ENCODE assay signal across 30 cellular contexts in the genomic region with DNA sequence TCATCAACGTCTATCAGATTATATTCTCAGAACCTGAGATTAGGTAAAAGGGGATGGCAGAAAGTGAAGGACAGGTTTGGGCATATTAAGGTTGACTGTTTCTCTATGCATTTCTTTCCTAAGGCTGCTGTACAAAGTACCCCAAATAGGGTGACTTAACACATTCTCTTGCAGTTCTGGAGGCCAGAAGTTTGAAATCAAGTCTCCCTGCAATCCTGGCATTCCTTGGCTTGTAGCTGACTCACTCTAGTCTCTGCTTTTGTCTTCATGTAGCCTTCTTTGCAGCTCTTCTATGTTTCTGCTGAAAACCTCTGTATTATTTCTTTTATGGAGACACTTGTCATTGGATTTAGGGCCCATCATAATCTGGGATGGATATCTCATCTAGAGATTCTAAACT.
"Had no signal": no experiment of that assay in that cellular context is flagged by ENCODE, and none has a peak within 500 bp of the region (broad histone marks: within the 10 kb centered on the region; RNA-seq: fewer than 3 reads in every experiment).

No MANE protein-coding gene starts in this region.

- H3K27ac ChIP-seq: epithelial cell of prostate, heart right ventricle, neural progenitor cell, parathyroid adenoma, right lobe of liver, thoracic aorta, transverse colon, vagina had no signal

- H3K36me3 ChIP-seq: heart right ventricle, neural progenitor cell, right lobe of liver, thoracic aorta, transverse colon, vagina had no signal

- H3K9me3 ChIP-seq: heart right ventricle, mucosa of descending colon, right lobe of liver, thoracic aorta, transverse colon, vagina had no signal

- FAIRE-seq: colon, keratinocyte, small intestine had no signal

- ATAC-seq: esophagus mucosa; heart right ventricle; left ventricle myocardium superior; mucosa of descending colon; right lobe of liver; stimulated activated naive B cell treated with anti-CD40 and anti-IgM and Interleukin-4, amounts not matched to agents 10 μg/mL and 1 μg/mL and 100 μg/mL, for 72 hours had no signal

- H3K9ac ChIP-seq: neural progenitor cell, parathyroid adenoma had no signal

- H3K27me3 Mint-ChIP-seq: naive B cell; progenitor cell of endocrine pancreas; stimulated activated naive CD8-positive, alpha-beta T cell treated with anti-CD3 and anti-CD28 coated beads, Interleukin-15, Interleukin-2, amounts not matched to agents 100 ng/mL and 50 ng/mL, for 24 hours had no signal

- H3K9me3 Mint-ChIP-seq: immature natural killer cell; memory B cell; nephron; neural progenitor cell; stimulated activated naive CD8-positive, alpha-beta T cell treated with anti-CD3 and anti-CD28 coated beads, Interleukin-15, Interleukin-2, amounts not matched to agents 100 ng/mL and 50 ng/mL, for 24 hours had no signal

- H3K4me1 ChIP-seq: parathyroid adenoma, right lobe of liver, transverse colon, vagina had no signal

- H3K27ac Mint-ChIP-seq: immature natural killer cell; memory B cell; mesothelial cell of epicardium; naive B cell; nephron; neural progenitor cell; progenitor cell of endocrine pancreas; stimulated activated naive B cell treated with anti-CD40 and anti-IgM and Interleukin-4, amounts not matched to agents 10 μg/mL and 1 μg/mL and 100 μg/mL, for 72 hours; stimulated activated naive CD8-positive, alpha-beta T cell treated with anti-CD3 and anti-CD28 coated beads, Interleukin-15, Interleukin-2, amounts not matched to agents 100 ng/mL and 50 ng/mL, for 24 hours had no signal

- H3K36me3 Mint-ChIP-seq: immature natural killer cell; memory B cell; mesothelial cell of epicardium; naive B cell; neural progenitor cell; stimulated activated naive B cell treated with anti-CD40 and anti-IgM and Interleukin-4, amounts not matched to agents 10 μg/mL and 1 μg/mL and 100 μg/mL, for 72 hours had no signal

- H3K27me3 ChIP-seq: dorsolateral prefrontal cortex, heart right ventricle, neural progenitor cell, right lobe of liver, transverse colon, vagina had no signal

- H2AFZ ChIP-seq: neural progenitor cell, parathyroid adenoma had no signal

- H3K4me1 Mint-ChIP-seq: immature natural killer cell; memory B cell; mesothelial cell of epicardium; naive B cell; stimulated activated naive B cell treated with anti-CD40 and anti-IgM and Interleukin-4, amounts not matched to agents 10 μg/mL and 1 μg/mL and 100 μg/mL, for 72 hours had no signal

- H3K4me3 Mint-ChIP-seq: immature natural killer cell; memory B cell; mesothelial cell of epicardium; naive B cell; nephron; neural progenitor cell; stimulated activated naive B cell treated with anti-CD40 and anti-IgM and Interleukin-4, amounts not matched to agents 10 μg/mL and 1 μg/mL and 100 μg/mL, for 72 hours; stimulated activated naive CD8-positive, alpha-beta T cell treated with anti-CD3 and anti-CD28 coated beads, Interleukin-15, Interleukin-2, amounts not matched to agents 100 ng/mL and 50 ng/mL, for 24 hours had no signal

- DNase-seq: dorsolateral prefrontal cortex; effector CD4-positive, alpha-beta T cell; foreskin melanocyte; glutamatergic neuron; heart right ventricle; hippocampal formation; immature natural killer cell; left ventricle myocardium superior; mucosa of descending colon; naive B cell; right lobe of liver; small intestine; stimulated activated CD4-positive, alpha-beta T cell treated with anti-CD3 and anti-CD28 coated beads, Interleukin-15, amount 100 ng/mL, for 24 hours; stimulated activated CD4-positive, alpha-beta T cell treated with anti-CD3 and anti-CD28 coated beads, Interleukin-2, amount 100 ng/mL, for 48 hours; stimulated activated naive B cell treated with anti-CD40 and anti-IgM and Interleukin-4, amounts not matched to agents 10 μg/mL and 1 μg/mL and 100 μg/mL, for 72 hours; transverse colon had no signal

- H3K79me2 ChIP-seq: parathyroid adenoma had no signal

- H3K4me3 ChIP-seq: dorsolateral prefrontal cortex, heart right ventricle, lung, mucosa of descending colon, neural progenitor cell, right lobe of liver, thoracic aorta, transverse colon, vagina had no signal

- H3K4me2 ChIP-seq: neural progenitor cell had no signal
